In genomic region chr20:38764563-38765355, GRCh38 we compare ENCODE assay signal across 8 cellular contexts. TPM values are rescaled to one million over a fixed set of nuclear protein-coding genes. Genes with fewer than 3 reads are reported as not detected.
DNase-seq lines count a peak whose midpoint lies in the region; ATAC-seq, FAIRE-seq and TF ChIP-seq lines count a peak whose summit lies in the region.

No MANE protein-coding gene starts in this region.

- DNase-seq in AG04450 (ENCODE audit: low read depth, low spot score) (peak; percentile 58), NOMO-1 (lab: John Stamatoyannopoulos, UW; ENCODE audit: unreplicated experiment in 2 of 2) (peak; percentile 32 to 57), amygdala (lab: John Stamatoyannopoulos, UW) (peak in 35 of 56 donors; percentile 2 to 77 (median 37)), natural killer cell (no peak), cerebellar nuclear complex (lab: John Stamatoyannopoulos, UW) (no peak), kidney (no peak)

- intact Hi-C loops in natural killer cell (cut with micrococcal nuclease) = no loop called here
- intact Hi-C loops in kidney (cut with DNase I) = no loop called here

- H3K4me1 ChIP-seq in kidney (ENCODE audit: control insufficient read depth in 1 of 2, insufficient read depth in 1 of 2, low read depth in 1 of 2, low read length in 2 of 2) = no peaks in the 10 kb centered on the region

- H3K9me3 Mint-ChIP-seq in natural killer cell = no peaks in the 10 kb centered on the region

- no peaks in the 10 kb centered on the region for H3K9me3 ChIP-seq in AG04450 (ENCODE audit: control insufficient read depth, insufficient read depth, low read length)
- H3K9me3 ChIP-seq in kidney (ENCODE audit: control insufficient read depth in 1 of 2, low read length in 2 of 2) = no peaks in the 10 kb centered on the region

- peak overlapping the region in 1 of 2 donors; percentile 59 for H3K27ac Mint-ChIP-seq in natural killer cell

- FAIRE-seq in kidney (lab: Jason Lieb, UNC) = no peak

- H3K4me1 Mint-ChIP-seq in natural killer cell = peaks cover 0 to 14% of the 10 kb centered on the region in 2 donors

- no peak overlapping the region for H3K4me3 Mint-ChIP-seq in natural killer cell

- no peak overlapping the region for H3K9ac ChIP-seq in kidney (ENCODE audit: low read length in 2 of 2)

- POLR2A ChIA-PET in AG04450 (lab: Yijun Ruan, JAX) = no interaction called here

- H3K36me3 Mint-ChIP-seq in natural killer cell = peaks cover 36% of the 10 kb centered on the region

- no peaks in the 10 kb centered on the region for H3K27me3 Mint-ChIP-seq in natural killer cell (ENCODE audit: low read depth in 2 of 2)

- H3K27me3 ChIP-seq in AG04450 (ENCODE audit: control insufficient read depth, insufficient read depth, low read length) = no peaks in the 10 kb centered on the region

- peaks cover 28 to 38% of the 10 kb centered on the region in 2 donors for H3K36me3 ChIP-seq in kidney (ENCODE audit: control insufficient read depth in 1 of 2, insufficient read depth in 2 of 2, low read length in 2 of 2)

- TF ChIP-seq CTCF in AG04450 (IDR thresholded peaks at IDR 0.05; ENCODE audit: low read depth, low read length) (no peak), natural killer cell (IDR thresholded peaks at IDR 0.05) (no peak), kidney (IDR thresholded peaks at IDR 0.05; ENCODE audit: borderline replicate concordance, extremely low read depth, insufficient read depth) (no peak)

- H3K4me3 ChIP-seq in AG04450 (ENCODE audit: low read depth, low read length) (no peak overlapping the region), kidney (ENCODE audit: low read length in 2 of 2) (no peak overlapping the region)

- peak overlapping the region; percentile 31 for H3K27ac ChIP-seq in AG04450 (ENCODE audit: low read depth, low read length)
- no peak overlapping the region for H3K27ac ChIP-seq in kidney (ENCODE audit: low read depth in 2 of 2, low read length in 2 of 2)

- CTCF ChIA-PET in AG04450 (lab: Charles Lee) = interaction anchor here (0.8 to 3.7 kb wide), 3 partner anchors 10 to 13 kb away, joined by 3 to 15 read pairs (median 4); no protein-coding TSS in a partner anchor

- peak in 2 of 3 donors; percentile 44 to 81 for ATAC-seq in natural killer cell
- no peak for ATAC-seq in HG02981 (IDR thresholded peaks at IDR 0.05; ENCODE audit: unreplicated experiment)
- no peak for ATAC-seq in GM21423 (IDR thresholded peaks at IDR 0.05; ENCODE audit: unreplicated experiment)

RNA-seq across cellular contexts. Expression of gene ACTR5, which starts 16.5 kb away (rescaled TPM):
- 6.0 and 6.1 TPM in 2 replicates for polyA plus RNA-seq in AG04450 (2011; rRNA removed)
- 5.3 TPM in 2 replicates for polyA minus RNA-seq in AG04450 (2011; rRNA and poly(A)+ RNA removed)
- 10 to 100 TPM; 14.4 to 17.7 (median 17.6) TPM for total RNA-seq in natural killer cell
- total RNA-seq in kidney = 8.4 TPM
- polyA plus RNA-seq in kidney (ENCODE audit: insufficient read depth, low read depth, low replicate concordance) = 5.8 TPM

RNA-seq across cellular contexts. Expression of gene SLC32A1, which starts 40.5 kb away (rescaled TPM):
- polyA plus RNA-seq in AG04450 (2011; rRNA removed) (not detected in 2 replicates), kidney (ENCODE audit: insufficient read depth, low read depth, low replicate concordance) (not detected)
- polyA minus RNA-seq in AG04450 (2011; rRNA and poly(A)+ RNA removed) = not detected in 2 replicates
- total RNA-seq in natural killer cell (not detected), kidney (not detected)

RNA-seq across cellular contexts. Expression of gene PPP1R16B, which starts 40.7 kb away (rescaled TPM):
- polyA plus RNA-seq in AG04450 (2011; rRNA removed) (not detected in 2 replicates), kidney (ENCODE audit: insufficient read depth, low read depth, low replicate concordance) (11.5 TPM)
- not detected in 2 replicates for polyA minus RNA-seq in AG04450 (2011; rRNA and poly(A)+ RNA removed)
- total RNA-seq in natural killer cell (10 to 100 TPM; 52.0 to 62.3 (median 53.7) TPM), kidney (29.4 TPM)

Comparison
In these comparisons a context has a peak if more than half of its experiments do, and no peak if none do; other contexts are left out.
1. DNase-seq: peak in AG04450 (single experiment), NOMO-1 (2 of 2) and amygdala (35 of 56); none in natural killer cell (single experiment), cerebellar nuclear complex (0 of 2) and kidney (single experiment).
2. ATAC-seq: peak in natural killer cell (2 of 3); none in HG02981 (single experiment) and GM21423 (single experiment).